17 cellular contexts compared by ENCODE assay signal in the genomic region with DNA sequence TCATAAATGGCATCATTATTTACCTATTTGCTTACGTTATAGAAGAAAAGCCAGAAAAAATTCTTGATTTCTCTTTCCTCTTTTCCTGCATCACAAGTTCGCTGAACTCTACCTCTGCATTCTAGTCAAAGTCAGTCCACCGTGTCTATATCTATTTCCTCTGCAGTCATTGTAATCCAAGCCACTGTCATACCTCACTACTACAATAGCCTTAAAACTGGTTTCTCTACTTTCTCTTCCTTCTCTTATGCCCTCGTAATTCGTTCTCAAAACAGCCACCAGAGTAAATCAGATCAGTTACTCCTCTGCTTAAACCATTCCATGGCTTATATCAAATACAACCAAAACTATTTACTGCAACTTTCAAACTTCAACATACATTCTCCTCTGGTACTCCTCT. TPM values are rescaled to one million over a fixed set of nuclear protein-coding genes. Genes with fewer than 3 reads are reported as not detected.
DNase-seq lines count a peak whose midpoint lies in the region; ATAC-seq and TF ChIP-seq lines count a peak whose summit lies in the region.
"Had no signal": no experiment of that assay in that cellular context is flagged by ENCODE, and none has a peak within 500 bp of the region (broad histone marks: within the 10 kb centered on the region; RNA-seq: fewer than 3 reads in every experiment).

No MANE protein-coding gene starts in this region.

- peaks cover 27% of the 10 kb centered on the region for H3K4me1 ChIP-seq in DOHH2 (ENCODE audit: control insufficient read depth, low read length)
- peaks cover 12% of the 10 kb centered on the region for H3K4me1 ChIP-seq in PC-9 (replicated peaks; ENCODE audit: insufficient read depth)
- H3K4me1 ChIP-seq: Caco-2 had no signal

- CTCF ChIA-PET in PC-9 (lab: Charles Lee), result no interaction called here

- peak overlapping the region; percentile 18; the same call in 1 of the 2 replicates for H3K4me3 ChIP-seq in DOHH2 (ENCODE audit: low read length)
- H3K4me3 ChIP-seq in LNCaP clone FGC (ENCODE audit: low read depth, low read length), result no peak overlapping the region
- H3K4me3 ChIP-seq in PC-9, result no peak overlapping the region

- H3K4me2 ChIP-seq in DOHH2 (ENCODE audit: low read length) (peak overlapping the region; percentile 50), PC-9 (peak overlapping the region; percentile 0; the same call in 1 of the 2 replicates)

- DNase-seq in LNCaP clone FGC (ENCODE audit: low read depth), result peak; percentile 28
- peak in 1 of 2 experiments; percentile 64 for DNase-seq in PC-9
- peak; percentile 61 for DNase-seq in naive B cell
- no peak for DNase-seq in NCI-H187 (lab: John Stamatoyannopoulos, UW)
- DNase-seq: Caco-2; CD4-positive, CD25-positive, alpha-beta regulatory T cell; DMS79; HFFc6; NCI-H187 treated with DMSO at 0.1 percent for 48 hours; NCI-H526 treated with DMSO at 0.1 percent for 48 hours; NK-92 treated with Interleukin-12 subunit alpha and Interleukin-12 subunit beta, amount 100 ng/mL, for 24 hours; T-helper 17 cell had no signal

- H3K9me2 ChIP-seq in DOHH2 (replicated peaks; ENCODE audit: control insufficient read depth, low read length) (no peaks in the 10 kb centered on the region), PC-9 (ENCODE audit: insufficient read depth) (no peaks in the 10 kb centered on the region)

- peaks cover 16% of the 10 kb centered on the region for H3K9me3 ChIP-seq in DOHH2 (ENCODE audit: control insufficient read depth, insufficient read depth, low read length)
- no peaks in the 10 kb centered on the region; the same call in 1 of the 2 replicates for H3K9me3 ChIP-seq in PC-9 (ENCODE audit: insufficient read depth, low read depth)

- H3K27me3 Mint-ChIP-seq in naive B cell, result no peaks in the 10 kb centered on the region

- peak; percentile 99 to 100 for ATAC-seq in naive B cell (ENCODE audit: low read depth in 2 of 2)
- no peak for ATAC-seq in GM18858 (IDR thresholded peaks at IDR 0.05; ENCODE audit: unreplicated experiment)
- no peak for ATAC-seq in GM19023 (IDR thresholded peaks at IDR 0.05; ENCODE audit: unreplicated experiment)
- ATAC-seq: T-helper 17 cell had no signal

- H3K79me2 ChIP-seq in DOHH2 (ENCODE audit: control insufficient read depth, low read length) (no peaks in the 10 kb centered on the region), PC-9 (ENCODE audit: low read depth) (no peaks in the 10 kb centered on the region)

- intact Hi-C loops in PC-9 (cut with micrococcal nuclease; ENCODE audit: unreplicated experiment), result loop anchor here (5.0 kb wide), 1 partner anchor 42 kb away; no protein-coding TSS in a partner anchor

- peak overlapping the region in 6 of 8 donors; percentile 1 to 57 (median 25) for H3K4me3 Mint-ChIP-seq in naive B cell
- H3K4me3 Mint-ChIP-seq: CD4-positive, CD25-positive, alpha-beta regulatory T cell; HFFc6; T-helper 17 cell had no signal

- peaks cover 0 to 7% (median 0%) of the 10 kb centered on the region in 7 donors for H3K9me3 Mint-ChIP-seq in naive B cell

- no peaks in the 10 kb centered on the region for H4K20me1 ChIP-seq in DOHH2 (ENCODE audit: control insufficient read depth, insufficient read depth, low read depth, low read length)
- H4K20me1 ChIP-seq in PC-9 (ENCODE audit: insufficient read depth), result no peaks in the 10 kb centered on the region

- POLR2A ChIA-PET in PC-9 (lab: Charles Lee; ENCODE audit: unreplicated experiment), result no interaction called here

- no peaks in the 10 kb centered on the region for H3K36me3 Mint-ChIP-seq in naive B cell
- H3K36me3 Mint-ChIP-seq: CD4-positive, CD25-positive, alpha-beta regulatory T cell had no signal

- no peak overlapping the region for H3K27ac ChIP-seq in DOHH2 (ENCODE audit: low read depth, low read length)
- no peak overlapping the region for H3K27ac ChIP-seq in PC-9
- H3K27ac ChIP-seq: RWPE1 had no signal

- H3K36me3 ChIP-seq in DOHH2 (ENCODE audit: control insufficient read depth, low read length) (no peaks in the 10 kb centered on the region), PC-9 (ENCODE audit: low read depth) (no peaks in the 10 kb centered on the region)

- peaks cover 28 to 36% (median 35%) of the 10 kb centered on the region in 3 donors for H3K4me1 Mint-ChIP-seq in naive B cell
- H3K4me1 Mint-ChIP-seq: T-helper 17 cell had no signal

- H2AFZ ChIP-seq in PC-9, result no peak overlapping the region

- peak overlapping the region; percentile 11 to 89 (median 41) for H3K27ac Mint-ChIP-seq in naive B cell
- H3K27ac Mint-ChIP-seq: CD4-positive, CD25-positive, alpha-beta regulatory T cell; HFFc6; T-helper 17 cell had no signal

- no peaks in the 10 kb centered on the region for H3K27me3 ChIP-seq in DOHH2 (ENCODE audit: control insufficient read depth, low read length)
- H3K27me3 ChIP-seq in PC-9 (ENCODE audit: insufficient read depth, low read depth), result no peaks in the 10 kb centered on the region

- TF ChIP-seq CTCF in DOHH2 (IDR thresholded peaks at IDR 0.05; ENCODE audit: low read depth, low read length, poor library complexity, severe bottlenecking) (no peak), LNCaP clone FGC (IDR thresholded peaks at IDR 0.05; ENCODE audit: control insufficient read depth, extremely low read depth, insufficient read depth) (no peak), PC-9 (conservative IDR thresholded peaks at IDR 0.05) (no peak)

- BruUV-seq in PC-9 (replicated peaks; lab: Mats Ljungman, UMichigan), result no TSS peak

- H3F3A ChIP-seq in DOHH2 (ENCODE audit: control insufficient read depth, insufficient read depth), result 0 out of 2 replicates have a peak, but pooled peaks cover 2% of the 10 kb centered on the region
- no peaks in the 10 kb centered on the region for H3F3A ChIP-seq in PC-9 (ENCODE audit: insufficient read depth, low read depth)

RNA-seq across cellular contexts. Expression of a gene that starts 13.4 kb away (rescaled TPM):
- 7.0 TPM in 2 replicates for total RNA-seq in PC-9 (2021)
- polyA plus RNA-seq in naive B cell (ENCODE audit: low read depth in 6 of 6), result 10 to 100 TPM in 4 of 6 donors, 1 to 10 TPM in 2; 8.1 to 23.1 (median 12.0) TPM
- total RNA-seq: CD4-positive, CD25-positive, alpha-beta regulatory T cell; G401; HFFc6; T-helper 17 cell had no signal
- polyA plus RNA-seq: CD4-positive, CD25-positive, alpha-beta regulatory T cell had no signal

RNA-seq across cellular contexts. Expression of a gene that starts 52.0 kb away (rescaled TPM):
- total RNA-seq in PC-9 (2021), result 156 and 213 TPM in 2 replicates
- 10 to 100 TPM; 32.4 to 80.0 (median 45.3) TPM for polyA plus RNA-seq in naive B cell (ENCODE audit: low read depth in 6 of 6)

Comparison
In these comparisons a context has a peak if more than half of its experiments do, and no peak if none do; other contexts are left out.
1. DNase-seq: peak in LNCaP clone FGC (single experiment) and naive B cell (single experiment); none in NCI-H187 (0 of 2).
2. ATAC-seq: peak in naive B cell (2 of 2); none in GM18858 (single experiment) and GM19023 (single experiment).